ENCODE assay signal across 1 cellular context in the genomic region with DNA sequence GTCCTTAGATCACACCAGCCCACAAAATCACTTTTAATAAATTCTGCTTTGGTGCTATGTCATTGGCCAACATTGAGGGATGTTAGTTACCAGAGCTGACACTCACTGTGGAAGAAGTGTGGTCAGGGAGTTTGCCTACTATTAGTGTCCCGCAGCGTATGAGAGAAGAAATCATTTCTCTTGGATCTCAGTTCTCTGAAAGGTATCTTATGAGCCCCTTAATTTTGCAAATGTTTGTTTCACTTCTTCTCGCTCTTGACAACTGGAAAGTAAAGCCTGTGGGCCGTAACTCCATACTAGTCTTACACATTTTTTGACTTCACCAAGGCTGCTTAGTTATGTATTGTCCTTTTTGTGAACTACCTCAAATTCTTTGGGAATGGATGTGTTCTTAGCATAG.
TF ChIP-seq lines count a peak whose summit lies in the region.

No MANE protein-coding gene starts in this region.

TF ChIP-seq in GM23338, 12 proteins besides CTCF, POLR2A, EP300 and RAD21 (continued from another document):
- TF ChIP-seq, protein P1, sequence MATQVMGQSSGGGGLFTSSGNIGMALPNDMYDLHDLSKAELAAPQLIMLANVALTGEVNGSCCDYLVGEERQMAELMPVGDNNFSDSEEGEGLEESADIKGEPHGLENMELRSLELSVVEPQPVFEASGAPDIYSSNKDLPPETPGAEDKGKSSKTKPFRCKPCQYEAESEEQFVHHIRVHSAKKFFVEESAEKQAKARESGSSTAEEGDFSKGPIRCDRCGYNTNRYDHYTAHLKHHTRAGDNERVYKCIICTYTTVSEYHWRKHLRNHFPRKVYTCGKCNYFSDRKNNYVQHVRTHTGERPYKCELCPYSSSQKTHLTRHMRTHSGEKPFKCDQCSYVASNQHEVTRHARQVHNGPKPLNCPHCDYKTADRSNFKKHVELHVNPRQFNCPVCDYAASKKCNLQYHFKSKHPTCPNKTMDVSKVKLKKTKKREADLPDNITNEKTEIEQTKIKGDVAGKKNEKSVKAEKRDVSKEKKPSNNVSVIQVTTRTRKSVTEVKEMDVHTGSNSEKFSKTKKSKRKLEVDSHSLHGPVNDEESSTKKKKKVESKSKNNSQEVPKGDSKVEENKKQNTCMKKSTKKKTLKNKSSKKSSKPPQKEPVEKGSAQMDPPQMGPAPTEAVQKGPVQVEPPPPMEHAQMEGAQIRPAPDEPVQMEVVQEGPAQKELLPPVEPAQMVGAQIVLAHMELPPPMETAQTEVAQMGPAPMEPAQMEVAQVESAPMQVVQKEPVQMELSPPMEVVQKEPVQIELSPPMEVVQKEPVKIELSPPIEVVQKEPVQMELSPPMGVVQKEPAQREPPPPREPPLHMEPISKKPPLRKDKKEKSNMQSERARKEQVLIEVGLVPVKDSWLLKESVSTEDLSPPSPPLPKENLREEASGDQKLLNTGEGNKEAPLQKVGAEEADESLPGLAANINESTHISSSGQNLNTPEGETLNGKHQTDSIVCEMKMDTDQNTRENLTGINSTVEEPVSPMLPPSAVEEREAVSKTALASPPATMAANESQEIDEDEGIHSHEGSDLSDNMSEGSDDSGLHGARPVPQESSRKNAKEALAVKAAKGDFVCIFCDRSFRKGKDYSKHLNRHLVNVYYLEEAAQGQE (IDR thresholded peaks at IDR 0.05; ENCODE audit: unreplicated experiment): no peak
- TF ChIP-seq EZH2phosphoT487 (IDR thresholded peaks at IDR 0.05; ENCODE audit: unreplicated experiment) (no peak), CREB1 (CRISPR knock-in tag; IDR thresholded peaks at IDR 0.05; ENCODE audit: low read depth) (no peak), NANOG (IDR thresholded peaks at IDR 0.05; ENCODE audit: borderline replicate concordance) (no peak), ZNF114 (CRISPR knock-in tag; IDR thresholded peaks at IDR 0.05) (no peak), STAT1 (IDR thresholded peaks at IDR 0.05; ENCODE audit: unreplicated experiment) (no peak)
- TF ChIP-seq, protein P2, sequence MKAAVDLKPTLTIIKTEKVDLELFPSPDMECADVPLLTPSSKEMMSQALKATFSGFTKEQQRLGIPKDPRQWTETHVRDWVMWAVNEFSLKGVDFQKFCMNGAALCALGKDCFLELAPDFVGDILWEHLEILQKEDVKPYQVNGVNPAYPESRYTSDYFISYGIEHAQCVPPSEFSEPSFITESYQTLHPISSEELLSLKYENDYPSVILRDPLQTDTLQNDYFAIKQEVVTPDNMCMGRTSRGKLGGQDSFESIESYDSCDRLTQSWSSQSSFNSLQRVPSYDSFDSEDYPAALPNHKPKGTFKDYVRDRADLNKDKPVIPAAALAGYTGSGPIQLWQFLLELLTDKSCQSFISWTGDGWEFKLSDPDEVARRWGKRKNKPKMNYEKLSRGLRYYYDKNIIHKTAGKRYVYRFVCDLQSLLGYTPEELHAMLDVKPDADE (IDR thresholded peaks at IDR 0.05): no peak
